ENCODE assay signal across 9 cellular contexts in the genomic region with DNA sequence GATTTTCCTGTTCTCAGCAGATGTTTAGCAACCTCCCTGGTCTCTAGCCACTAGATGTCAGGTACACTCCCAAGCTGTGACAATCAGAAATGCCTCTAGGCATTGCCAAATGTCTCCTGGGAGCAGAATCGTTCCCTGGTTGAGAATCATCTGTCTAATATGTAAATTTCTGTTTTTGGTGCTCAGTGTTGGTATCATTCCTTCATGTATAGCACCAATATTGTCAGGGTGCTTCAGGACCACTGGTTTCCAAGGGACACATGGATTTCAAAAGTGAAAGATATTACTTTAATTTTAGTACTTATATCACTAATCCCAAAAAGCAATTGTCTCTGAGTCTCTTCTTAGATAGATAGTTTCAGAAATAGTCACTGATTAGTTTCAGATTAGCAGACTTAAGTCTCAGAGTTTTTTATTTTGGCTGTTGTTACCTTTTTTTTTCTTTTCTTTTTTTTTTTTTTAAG.
DNase-seq lines count a peak whose midpoint lies in the region; ATAC-seq and TF ChIP-seq lines count a peak whose summit lies in the region.
"Had no signal": no experiment of that assay in that cellular context is flagged by ENCODE, and none has a peak within 500 bp of the region (broad histone marks: within the 10 kb centered on the region; RNA-seq: fewer than 3 reads in every experiment).

No MANE protein-coding gene starts in this region.

- H3K79me2 ChIP-seq in PC-3 (ENCODE audit: low read length) = no peaks in the 10 kb centered on the region

- H3K4me3 ChIP-seq in PC-3 (ENCODE audit: low read length) = no peak overlapping the region
- no peak overlapping the region for H3K4me3 ChIP-seq in uterus
- H3K4me3 ChIP-seq: GM23338 had no signal

- H3K4me2 ChIP-seq in PC-3 (ENCODE audit: low read length) = no peak overlapping the region
- H3K4me2 ChIP-seq: GM23338 had no signal

- CTCF ChIA-PET in PC-3 (lab: Charles Lee) = interaction anchor here (0.6 kb wide), 1 partner anchor 726 kb away, joined by 3 read pairs; no protein-coding TSS in a partner anchor

- no peaks in the 10 kb centered on the region for H3K27me3 ChIP-seq in PC-3 (ENCODE audit: low read length)
- H3K27me3 ChIP-seq in uterus = no peaks in the 10 kb centered on the region

- TF ChIP-seq CTCF in GM20000 (IDR thresholded peaks at IDR 0.05; ENCODE audit: extremely low read depth, missing control alignments) = no peak
- no peak; the same call in 1 of the 2 replicates for TF ChIP-seq CTCF in PC-3 (conservative IDR thresholded peaks at IDR 0.05; ENCODE audit: low read depth, low read length)
- TF ChIP-seq CTCF in uterus (IDR thresholded peaks at IDR 0.05) = no peak

- H3F3A ChIP-seq in PC-3 (ENCODE audit: low read length, unreplicated experiment) = no peaks in the 10 kb centered on the region

- ATAC-seq in GM18505 (IDR thresholded peaks at IDR 0.05; ENCODE audit: unreplicated experiment) = peak; percentile 55
- ATAC-seq in HG03064 (IDR thresholded peaks at IDR 0.05; ENCODE audit: low read depth, unreplicated experiment) = peak; percentile 84
- ATAC-seq in PC-3 = no peak
- ATAC-seq: GM23338 had no signal

- no peaks in the 10 kb centered on the region for H4K20me1 ChIP-seq in PC-3 (ENCODE audit: low read length)

- intact Hi-C loops in PC-3 (cut with micrococcal nuclease) (no loop called here), uterus (cut with DNase I; ENCODE audit: low total_unique reads) (no loop called here)

- H3K9ac ChIP-seq in PC-3 (ENCODE audit: low read length) = no peak overlapping the region

- no peaks in the 10 kb centered on the region for H3K36me3 ChIP-seq in PC-3 (ENCODE audit: low read depth, low read length)
- no peaks in the 10 kb centered on the region for H3K36me3 ChIP-seq in uterus

- BruUV-seq in PC-3 (replicated peaks; lab: Mats Ljungman, UMichigan) = no TSS peak

- H3K4me1 ChIP-seq in PC-3 (ENCODE audit: insufficient read depth, low read length) (no peaks in the 10 kb centered on the region), uterus (no peaks in the 10 kb centered on the region)

- no peak for TF ChIP-seq POLR2A in GM18505 (IDR thresholded peaks at IDR 0.05; ENCODE audit: borderline replicate concordance, extremely low read depth, insufficient read depth, insufficient read length)
- TF ChIP-seq POLR2A in uterus (IDR thresholded peaks at IDR 0.05) = no peak

- H3K27ac ChIP-seq in PC-3 (ENCODE audit: low read length) = no peak overlapping the region
- no peak overlapping the region for H3K27ac ChIP-seq in uterus

- H3K9me3 ChIP-seq in PC-3 (ENCODE audit: low read length) (no peaks in the 10 kb centered on the region), uterus (no peaks in the 10 kb centered on the region)

- DNase-seq in GM20000 (ENCODE audit: low spot score) = peak; percentile 18
- peak; percentile 9 for DNase-seq in PC-3
- DNase-seq in NOMO-1 (lab: John Stamatoyannopoulos, UW; ENCODE audit: unreplicated experiment in 2 of 2) = no peak
- DNase-seq in uterus = no peak
- no peak for DNase-seq in AG08395 (ENCODE audit: low spot score)
- DNase-seq in HT-29 (ENCODE audit: low spot score) = no peak

- POLR2A ChIA-PET in PC-3 (lab: Charles Lee; ENCODE audit: unreplicated experiment) = no interaction called here

- no peak overlapping the region for H2AFZ ChIP-seq in PC-3 (ENCODE audit: low read length)
- H2AFZ ChIP-seq: GM23338 had no signal

- H3K9me2 ChIP-seq in PC-3 (replicated peaks; ENCODE audit: low read length) = no peaks in the 10 kb centered on the region

Comparison
In these comparisons a context has a peak if more than half of its experiments do, and no peak if none do; other contexts are left out.
1. DNase-seq: peak in GM20000 (single experiment) and PC-3 (single experiment); none in NOMO-1 (0 of 2), uterus (0 of 2), AG08395 (single experiment) and HT-29 (single experiment).